9 cellular contexts compared by ENCODE assay signal in genomic region chr1:244963231-244963826, GRCh38.
DNase-seq lines count a peak whose midpoint lies in the region; ATAC-seq and TF ChIP-seq lines count a peak whose summit lies in the region.
"Had no signal": no experiment of that assay in that cellular context is flagged by ENCODE, and none has a peak within 500 bp of the region (broad histone marks: within the 10 kb centered on the region; RNA-seq: fewer than 3 reads in every experiment).

No MANE protein-coding gene starts in this region.

- peak overlapping the region; percentile 42 for H3K27ac Mint-ChIP-seq in activated CD4-positive, alpha-beta T cell treated with anti-CD3 and anti-CD28 coated beads for 36 hours
- H3K27ac Mint-ChIP-seq in activated naive CD8-positive, alpha-beta T cell treated with anti-CD3 and anti-CD28 coated beads for 36 hours = peak overlapping the region; percentile 70

- peak overlapping the region; percentile 92 for H3K27ac ChIP-seq in hepatocyte
- peak overlapping the region; percentile 77 to 85 for H3K27ac ChIP-seq in thoracic aorta
- H3K27ac ChIP-seq in heart left ventricle = peak overlapping the region in 3 of 12 donors; percentile 71 to 77 (median 72)

- H4K20me1 ChIP-seq in hepatocyte (ENCODE audit: insufficient read depth, poor library complexity, severe bottlenecking) = no peaks in the 10 kb centered on the region

- no peak for DNase-seq in activated CD4-positive, alpha-beta T cell treated with anti-CD3 and anti-CD28 coated beads for 36 hours
- no peak for DNase-seq in activated CD4-positive, alpha-beta T cell treated with anti-CD3 and anti-CD28 coated beads for 1 hour
- DNase-seq in activated naive CD8-positive, alpha-beta T cell treated with anti-CD3 and anti-CD28 coated beads for 36 hours = no peak
- DNase-seq in hepatocyte (ENCODE audit: low spot score) (no peak), thoracic aorta (ENCODE audit: low spot score) (no peak), heart left ventricle (no peak), NCI-H1048 (lab: John Stamatoyannopoulos, UW) (no peak)

- WGBS in hepatocyte (ENCODE audit: low lambda C conversion rate, missing lambda C conversion rate) = 94% methylated on average over 7 of the region's 7 CpGs
- 89 to 97% (median 94%) methylated on average over 7 of the region's 7 CpGs for WGBS in heart left ventricle, 4 donors

- CTCF ChIA-PET in activated CD4-positive, alpha-beta T cell treated with anti-CD3 and anti-CD28 coated beads for 36 hours (lab: Charles Lee) = interaction anchor here (0.7 to 1.3 kb wide), 5 partner anchors 10 to 304 kb away, joined by 3 to 5 read pairs (median 3); no protein-coding TSS in a partner anchor

- no peaks in the 10 kb centered on the region for H3K36me3 ChIP-seq in hepatocyte (replicated peaks; ENCODE audit: insufficient read depth, low read depth)
- H3K36me3 ChIP-seq in thoracic aorta = no peaks in the 10 kb centered on the region
- H3K36me3 ChIP-seq in heart left ventricle = no peaks in the 10 kb centered on the region

- no peak overlapping the region for H3K4me3 Mint-ChIP-seq in activated CD4-positive, alpha-beta T cell treated with anti-CD3 and anti-CD28 coated beads for 36 hours
- H3K4me3 Mint-ChIP-seq in activated naive CD8-positive, alpha-beta T cell treated with anti-CD3 and anti-CD28 coated beads for 36 hours = peak overlapping the region; percentile 44

- H3K9me3 Mint-ChIP-seq in activated CD4-positive, alpha-beta T cell treated with anti-CD3 and anti-CD28 coated beads for 36 hours (ENCODE audit: low read depth) = no peaks in the 10 kb centered on the region
- no peaks in the 10 kb centered on the region for H3K9me3 Mint-ChIP-seq in activated naive CD8-positive, alpha-beta T cell treated with anti-CD3 and anti-CD28 coated beads for 36 hours

- no peaks in the 10 kb centered on the region for H3K27me3 Mint-ChIP-seq in activated CD4-positive, alpha-beta T cell treated with anti-CD3 and anti-CD28 coated beads for 36 hours
- H3K27me3 Mint-ChIP-seq in activated naive CD8-positive, alpha-beta T cell treated with anti-CD3 and anti-CD28 coated beads for 36 hours = no peaks in the 10 kb centered on the region

- H3K27me3 ChIP-seq in hepatocyte (no peaks in the 10 kb centered on the region), thoracic aorta (replicated peaks; ENCODE audit: insufficient read depth) (no peaks in the 10 kb centered on the region), heart left ventricle (no peaks in the 10 kb centered on the region)
- H3K27me3 ChIP-seq: body of pancreas had no signal

- no peaks in the 10 kb centered on the region for H3K36me3 Mint-ChIP-seq in activated CD4-positive, alpha-beta T cell treated with anti-CD3 and anti-CD28 coated beads for 36 hours (ENCODE audit: low read depth)
- H3K36me3 Mint-ChIP-seq in activated naive CD8-positive, alpha-beta T cell treated with anti-CD3 and anti-CD28 coated beads for 36 hours = no peaks in the 10 kb centered on the region

- no peak for TF ChIP-seq POLR2A in heart left ventricle (IDR thresholded peaks at IDR 0.05)

- ATAC-seq in activated CD4-positive, alpha-beta T cell treated with anti-CD3 and anti-CD28 coated beads for 36 hours = peak; percentile 53
- ATAC-seq in thoracic aorta (ENCODE audit: insufficient number of reproducible peaks, low FRiP score, low read depth) (no peak), heart left ventricle (no peak), HG02623 (IDR thresholded peaks at IDR 0.05; ENCODE audit: unreplicated experiment) (no peak)

- H3K79me2 ChIP-seq in hepatocyte = no peaks in the 10 kb centered on the region

- intact Hi-C loops in activated CD4-positive, alpha-beta T cell treated with anti-CD3 and anti-CD28 coated beads for 36 hours (cut with DNase I, micrococcal nuclease) = no loop called here
- intact Hi-C loops in heart left ventricle (cut with DNase I) = no loop called here

- H3K4me1 Mint-ChIP-seq in activated CD4-positive, alpha-beta T cell treated with anti-CD3 and anti-CD28 coated beads for 36 hours = peaks cover 14% of the 10 kb centered on the region
- H3K4me1 Mint-ChIP-seq in activated naive CD8-positive, alpha-beta T cell treated with anti-CD3 and anti-CD28 coated beads for 36 hours = peaks cover 15% of the 10 kb centered on the region

- H3K9me3 ChIP-seq in hepatocyte (ENCODE audit: low read depth) = no peaks in the 10 kb centered on the region
- H3K9me3 ChIP-seq in thoracic aorta = no peaks in the 10 kb centered on the region
- no peaks in the 10 kb centered on the region for H3K9me3 ChIP-seq in heart left ventricle
- H3K9me3 ChIP-seq: body of pancreas had no signal

- no peak for TF ChIP-seq CTCF in hepatocyte (IDR thresholded peaks at IDR 0.05; ENCODE audit: poor library complexity)
- no peak for TF ChIP-seq CTCF in thoracic aorta (IDR thresholded peaks at IDR 0.05)
- TF ChIP-seq CTCF in heart left ventricle (IDR thresholded peaks at IDR 0.05) = no peak

- H2AFZ ChIP-seq in hepatocyte = peak overlapping the region; percentile 53

- POLR2A ChIA-PET in activated CD4-positive, alpha-beta T cell treated with anti-CD3 and anti-CD28 coated beads for 36 hours (lab: Charles Lee) = no interaction called here

- peak overlapping the region; percentile 64 for H3K4me2 ChIP-seq in hepatocyte

- no peaks in the 10 kb centered on the region for H3K9me2 ChIP-seq in hepatocyte (replicated peaks; ENCODE audit: insufficient read depth)

- H3K4me3 ChIP-seq in hepatocyte = no peak overlapping the region
- peak overlapping the region; percentile 58 for H3K4me3 ChIP-seq in thoracic aorta
- no peak overlapping the region for H3K4me3 ChIP-seq in heart left ventricle
- H3K4me3 ChIP-seq: body of pancreas had no signal

- H3K4me1 ChIP-seq in hepatocyte (ENCODE audit: insufficient read depth) = peaks cover 28% of the 10 kb centered on the region
- peaks cover 20 to 31% of the 10 kb centered on the region in 2 donors for H3K4me1 ChIP-seq in thoracic aorta (ENCODE audit: control insufficient read depth in 1 of 2, low read depth in 2 of 2)
- H3K4me1 ChIP-seq in heart left ventricle = peaks cover 0 to 43% (median 20%) of the 10 kb centered on the region in 12 donors
